In genomic region chr13:32259116-32259515, GRCh38 we compare ENCODE assay signal across 1 cellular context.
TF ChIP-seq lines count a peak whose summit lies in the region.

No MANE protein-coding gene starts in this region.

TF ChIP-seq in IMR-90, 13 proteins besides CTCF, POLR2A, EP300 and RAD21 (continued from another document):
- TF ChIP-seq, protein P1, sequence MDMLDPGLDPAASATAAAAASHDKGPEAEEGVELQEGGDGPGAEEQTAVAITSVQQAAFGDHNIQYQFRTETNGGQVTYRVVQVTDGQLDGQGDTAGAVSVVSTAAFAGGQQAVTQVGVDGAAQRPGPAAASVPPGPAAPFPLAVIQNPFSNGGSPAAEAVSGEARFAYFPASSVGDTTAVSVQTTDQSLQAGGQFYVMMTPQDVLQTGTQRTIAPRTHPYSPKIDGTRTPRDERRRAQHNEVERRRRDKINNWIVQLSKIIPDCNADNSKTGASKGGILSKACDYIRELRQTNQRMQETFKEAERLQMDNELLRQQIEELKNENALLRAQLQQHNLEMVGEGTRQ (IDR thresholded peaks at IDR 0.05; ENCODE audit: low read depth, low read length) = no peak
- no peak for TF ChIP-seq CEBPB (IDR thresholded peaks at IDR 0.05; ENCODE audit: low read depth, low read length)
